In genomic region chr13:33910267-33910666, GRCh38 we compare ENCODE assay signal across 16 cellular contexts.
DNase-seq lines count a peak whose midpoint lies in the region; ATAC-seq and TF ChIP-seq lines count a peak whose summit lies in the region.
"Had no signal": no experiment of that assay in that cellular context is flagged by ENCODE, and none has a peak within 500 bp of the region (broad histone marks: within the 10 kb centered on the region; RNA-seq: fewer than 3 reads in every experiment).

No MANE protein-coding gene starts in this region.

- H3K4me1 ChIP-seq in right cardiac atrium (ENCODE audit: control insufficient read depth, insufficient read depth, low read length) (no peaks in the 10 kb centered on the region), ascending aorta (no peaks in the 10 kb centered on the region)
- H3K4me1 ChIP-seq: A549 had no signal

- 70% methylated on average over 2 of the region's 2 CpGs for WGBS in right cardiac atrium

- H3K27ac ChIP-seq in right cardiac atrium (ENCODE audit: low read length) = peak overlapping the region; percentile 45
- H3K27ac ChIP-seq in ascending aorta = no peak overlapping the region
- H3K27ac ChIP-seq: A549 had no signal

- no peaks in the 10 kb centered on the region for H3K9me3 ChIP-seq in right cardiac atrium (ENCODE audit: control insufficient read depth, low read length)
- no peaks in the 10 kb centered on the region for H3K9me3 ChIP-seq in ascending aorta
- H3K9me3 ChIP-seq: A549 had no signal

- DNase-seq in Ammon's horn (ENCODE audit: low spot score) = peak; percentile 20
- peak; percentile 88 for DNase-seq in G401 (ENCODE audit: low spot score)
- peak; percentile 5 to 46 for DNase-seq in cerebellar nuclear complex (lab: John Stamatoyannopoulos, UW)
- DNase-seq in right cardiac atrium = no peak
- DNase-seq in ascending aorta (ENCODE audit: low spot score in 2 of 2) = no peak
- DNase-seq in HCEC 1CT = no peak
- no peak for DNase-seq in NCI-H187 (lab: John Stamatoyannopoulos, UW)
- DNase-seq: CD8-positive, alpha-beta T cell; COR-L47; DMS153; DMS79 treated with DMSO at 0.1 percent for 48 hours; EL; GDM1; IMR-90 had no signal

- H3K27me3 ChIP-seq in right cardiac atrium (ENCODE audit: control insufficient read depth, insufficient read depth) (no peaks in the 10 kb centered on the region), ascending aorta (no peaks in the 10 kb centered on the region)

- H3K4me3 ChIP-seq in right cardiac atrium (ENCODE audit: low read length) = no peak overlapping the region
- H3K4me3 ChIP-seq in ascending aorta = no peak overlapping the region
- H3K4me3 ChIP-seq: A549 had no signal

- no peak for ATAC-seq in right cardiac atrium
- ATAC-seq: A549; CD8-positive, alpha-beta T cell; HCT116 had no signal

- intact Hi-C loops in right cardiac atrium (cut with DNase I) = no loop called here
- intact Hi-C loops in ascending aorta (cut with DNase I) = no loop called here

- TF ChIP-seq CTCF in ascending aorta (IDR thresholded peaks at IDR 0.05) = no peak

- in situ Hi-C loops in G401 (cut with HindIII; ENCODE audit: low sequenced_read_pairs) = no loop called here

- no peaks in the 10 kb centered on the region for H3K36me3 ChIP-seq in ascending aorta

Comparison
In these comparisons a context has a peak if more than half of its experiments do, and no peak if none do; other contexts are left out.
1. DNase-seq: peak in Ammon's horn (single experiment), G401 (single experiment) and cerebellar nuclear complex (2 of 2); none in right cardiac atrium (0 of 3), ascending aorta (0 of 2), HCEC 1CT (single experiment) and NCI-H187 (0 of 2).